Comparison of ENCODE assay signal across 20 cellular contexts in genomic region chr6:6808343-6808742, GRCh38.
A peak's percentile ranks its signal among the peaks of the same experiment; 100 is the strongest.
DNase-seq lines count a peak whose midpoint lies in the region; ATAC-seq, FAIRE-seq and TF ChIP-seq lines count a peak whose summit lies in the region.
"Had no signal": no experiment of that assay in that cellular context is flagged by ENCODE, and none has a peak within 500 bp of the region (broad histone marks: within the 10 kb centered on the region; RNA-seq: fewer than 3 reads in every experiment).

No MANE protein-coding gene starts in this region.

- H3K27ac ChIP-seq in K562 (ENCODE audit: extremely low read depth, low read depth, low read length) (no peak overlapping the region), right lobe of liver (peak overlapping the region; percentile 55 to 93 (median 78))

- no peak for TF ChIP-seq RAD21 in K562 (CRISPR knock-in tag; conservative IDR thresholded peaks at IDR 0.05 in 1 of 2, IDR thresholded peaks at IDR 0.05 in 1 of 2)

- no peaks in the 10 kb centered on the region for H3K79me2 ChIP-seq in K562 (ENCODE audit: control insufficient read depth, insufficient read depth, low read length)

- H3K36me3 ChIP-seq in K562 (ENCODE audit: control insufficient read depth, insufficient read depth, low read length) (no peaks in the 10 kb centered on the region), right lobe of liver (no peaks in the 10 kb centered on the region)
- H3K36me3 ChIP-seq: BE2C had no signal

- H3K9ac ChIP-seq in K562 (ENCODE audit: insufficient read depth in 1 of 2, low read depth in 2 of 2, low read length in 2 of 2), result no peak overlapping the region

- H3K9me1 ChIP-seq in K562 (ENCODE audit: control insufficient read depth, insufficient read depth, low read length), result no peaks in the 10 kb centered on the region

- ATAC-seq in K562, result no peak
- peak; percentile 4 to 55 (median 22) for ATAC-seq in right lobe of liver
- no peak for ATAC-seq in GM21528 (IDR thresholded peaks at IDR 0.05; ENCODE audit: low FRiP score, unreplicated experiment)

- intact Hi-C loops in Calu3 (cut with micrococcal nuclease; ENCODE audit: unreplicated experiment), result no loop called here
- intact Hi-C loops in K562 (cut with micrococcal nuclease), result no loop called here
- intact Hi-C loops in right lobe of liver (cut with DNase I), result no loop called here

- H3K27ac Mint-ChIP-seq in Calu3 (ENCODE audit: unreplicated experiment) (peak overlapping the region; percentile 33), nephron progenitor cell (no peak overlapping the region)
- H3K27ac Mint-ChIP-seq in activated CD4-positive, alpha-beta memory T cell treated with anti-CD3 and anti-CD28 coated beads, Interleukin-2, amount 10 ng/mL, durations not matched to agents 7 days and 5 days, result no peak overlapping the region
- H3K27ac Mint-ChIP-seq: IgD-negative memory B cell had no signal

- in situ Hi-C loops in K562 (cut with MboI), result no loop called here

- no peaks in the 10 kb centered on the region for H3K9me3 Mint-ChIP-seq in Calu3 (ENCODE audit: low read depth, unreplicated experiment)
- no peaks in the 10 kb centered on the region for H3K9me3 Mint-ChIP-seq in activated CD4-positive, alpha-beta memory T cell treated with anti-CD3 and anti-CD28 coated beads, Interleukin-2, amount 10 ng/mL, durations not matched to agents 7 days and 5 days
- no peaks in the 10 kb centered on the region for H3K9me3 Mint-ChIP-seq in nephron progenitor cell
- H3K9me3 Mint-ChIP-seq: CD4-positive, alpha-beta T cell; H9; IgD-negative memory B cell had no signal

- no peak overlapping the region for H2AFZ ChIP-seq in K562 (ENCODE audit: low read depth, low read length)

- TF ChIP-seq EP300 in K562 (IDR thresholded peaks at IDR 0.05; ENCODE audit: low read length), result no peak

- H3K27me3 Mint-ChIP-seq in Calu3 (ENCODE audit: unreplicated experiment) (no peaks in the 10 kb centered on the region), nephron progenitor cell (ENCODE audit: low read depth, poor library complexity) (peaks cover 5% of the 10 kb centered on the region)
- peaks cover 11% of the 10 kb centered on the region for H3K27me3 Mint-ChIP-seq in activated CD4-positive, alpha-beta memory T cell treated with anti-CD3 and anti-CD28 coated beads, Interleukin-2, amount 10 ng/mL, durations not matched to agents 7 days and 5 days

- no peak for TF ChIP-seq CTCF in Calu3 (IDR thresholded peaks at IDR 0.05; ENCODE audit: unreplicated experiment)
- TF ChIP-seq CTCF in K562 (IDR thresholded peaks at IDR 0.05 in 2 of 3, conservative IDR thresholded peaks at IDR 0.05 in 1 of 3; ENCODE audit: insufficient read depth in 2 of 3, low read depth in 1 of 3, low read length in 3 of 3), result no peak
- TF ChIP-seq CTCF in right lobe of liver (IDR thresholded peaks at IDR 0.05), result no peak
- TF ChIP-seq CTCF in nephron progenitor cell (IDR thresholded peaks at IDR 0.05), result no peak

- H3K9me3 ChIP-seq in K562 (replicated peaks; ENCODE audit: control insufficient read depth, insufficient read depth, low read depth, low read length), result no peaks in the 10 kb centered on the region
- no peaks in the 10 kb centered on the region for H3K9me3 ChIP-seq in right lobe of liver
- H3K9me3 ChIP-seq: BE2C, Caco-2 had no signal

- 14% methylated on average over 5 of the region's 5 CpGs for WGBS in K562 (ENCODE audit: insufficient coverage, low coverage, missing lambda C conversion rate)
- 44% methylated on average over 5 of the region's 5 CpGs for WGBS in right lobe of liver (ENCODE audit: insufficient coverage, low coverage, low lambda C conversion rate, missing lambda C conversion rate)

- H3K4me2 ChIP-seq in K562 (ENCODE audit: insufficient read depth, low read length), result no peak overlapping the region

- H4K20me1 ChIP-seq in K562 (replicated peaks; ENCODE audit: control insufficient read depth, insufficient read depth, low read length), result no peaks in the 10 kb centered on the region

- H3K4me3 ChIP-seq in K562 (no peak overlapping the region), right lobe of liver (peak overlapping the region in 2 of 3 donors; percentile 15 to 25)

- CTCF ChIA-PET in Calu3 (lab: Charles Lee) (no interaction called here), K562 (lab: Yijun Ruan, JAX; ENCODE audit: low intra/inter-chr PET ratio) (interaction anchor here (0.6 kb wide), 1 partner anchor 66 kb away, joined by 3 read pairs; no protein-coding TSS in a partner anchor)
- CTCF ChIA-PET in activated CD4-positive, alpha-beta memory T cell treated with anti-CD3 and anti-CD28 coated beads, Interleukin-2, amount 10 ng/mL, durations not matched to agents 7 days and 5 days (lab: Charles Lee), result interaction anchor here (1.1 kb wide), 1 partner anchor 15 kb away, joined by 3 read pairs; no protein-coding TSS in a partner anchor

- BruUV-seq in Calu3 (replicated peaks; lab: Mats Ljungman, UMichigan) (no TSS peak), K562 (replicated peaks; lab: Mats Ljungman, UMichigan) (no TSS peak)

- H3K4me3 Mint-ChIP-seq in Calu3 (ENCODE audit: low read depth, unreplicated experiment) (no peak overlapping the region), nephron progenitor cell (no peak overlapping the region)
- no peak overlapping the region for H3K4me3 Mint-ChIP-seq in activated CD4-positive, alpha-beta memory T cell treated with anti-CD3 and anti-CD28 coated beads, Interleukin-2, amount 10 ng/mL, durations not matched to agents 7 days and 5 days
- H3K4me3 Mint-ChIP-seq: H9, IgD-negative memory B cell had no signal

- POLR2A ChIA-PET in K562 (lab: Yijun Ruan, JAX), result interaction anchor here (0.6 to 1.0 kb wide), 2 partner anchors 14 to 17 kb away, joined by 3 read pairs; no protein-coding TSS in a partner anchor
- POLR2A ChIA-PET in activated CD4-positive, alpha-beta memory T cell treated with anti-CD3 and anti-CD28 coated beads, Interleukin-2, amount 10 ng/mL, durations not matched to agents 7 days and 5 days (lab: Charles Lee), result no interaction called here

- DNase-seq in Calu3 (no peak), K562 (ENCODE audit: extremely low read depth in 1 of 4, low spot score in 3 of 4) (no peak), islet precursor cell (peak; percentile 12), right lobe of liver (peak in 1 of 3 donors; percentile 65), nephron progenitor cell (no peak)
- DNase-seq in activated CD4-positive, alpha-beta memory T cell treated with anti-CD3 and anti-CD28 coated beads, Interleukin-2, amount 10 ng/mL, durations not matched to agents 7 days and 5 days, result no peak
- DNase-seq: ACHN; BE2C; C1 segment of cervical spinal cord; Caco-2; CD4-positive, alpha-beta T cell; DMS153; DMS79; GF-D8; H9 had no signal

- H3K4me1 Mint-ChIP-seq in Calu3 (ENCODE audit: low read depth, unreplicated experiment) (peaks cover 42% of the 10 kb centered on the region), nephron progenitor cell (peaks cover 64% of the 10 kb centered on the region)
- H3K4me1 Mint-ChIP-seq in activated CD4-positive, alpha-beta memory T cell treated with anti-CD3 and anti-CD28 coated beads, Interleukin-2, amount 10 ng/mL, durations not matched to agents 7 days and 5 days, result peaks cover 33% of the 10 kb centered on the region

- TF ChIP-seq POLR2A in K562 (conservative IDR thresholded peaks at IDR 0.05) (no peak), right lobe of liver (IDR thresholded peaks at IDR 0.05) (no peak)

- H3K4me1 ChIP-seq in K562 (replicated peaks in 1 of 2; ENCODE audit: control insufficient read depth in 2 of 2, insufficient read depth in 2 of 2, low read length in 2 of 2) (peaks cover 0 to 15% of the 10 kb centered on the region in 2 experiments; a peak in 3 of 5 replicates), right lobe of liver (peaks cover 0 to 18% (median 2%) of the 10 kb centered on the region in 4 donors)
- H3K4me1 ChIP-seq: BE2C had no signal

- FAIRE-seq in K562 (lab: Jason Lieb, UNC), result no peak
- FAIRE-seq: A204.1, H1, HTR-8/SVneo had no signal

- H3K27me3 ChIP-seq in K562 (ENCODE audit: control insufficient read depth in 2 of 2, insufficient read depth in 2 of 2, low read length in 2 of 2) (peaks cover 28 to 63% of the 10 kb centered on the region in 2 experiments; a peak in 4 of 5 replicates), right lobe of liver (no peaks in the 10 kb centered on the region)

- H3K36me3 Mint-ChIP-seq in Calu3 (ENCODE audit: insufficient read depth, unreplicated experiment) (peaks cover 25% of the 10 kb centered on the region), nephron progenitor cell (ENCODE audit: low read depth) (no peaks in the 10 kb centered on the region)
- no peaks in the 10 kb centered on the region for H3K36me3 Mint-ChIP-seq in activated CD4-positive, alpha-beta memory T cell treated with anti-CD3 and anti-CD28 coated beads, Interleukin-2, amount 10 ng/mL, durations not matched to agents 7 days and 5 days (ENCODE audit: low read depth)
- H3K36me3 Mint-ChIP-seq: IgD-negative memory B cell had no signal

TF ChIP-seq in K562, 482 proteins besides CTCF, POLR2A, EP300 and RAD21:
- TF ChIP-seq HNRNPL (IDR thresholded peaks at IDR 0.05; ENCODE audit: low read depth, low read length), result no peak
- peak; percentile 35; the same call in 1 of the 2 replicates for TF ChIP-seq ZNF316 (IDR thresholded peaks at IDR 0.05)
TF ChIP-seq in K562: peak in this region for 1.

Comparison
In these comparisons a context has a peak if more than half of its experiments do, and no peak if none do; other contexts are left out.
1. ATAC-seq: peak in right lobe of liver (4 of 4); none in K562 (single experiment) and GM21528 (single experiment).